Comparison of ENCODE assay signal across 7 cellular contexts in genomic region chr6:62683063-62683462, GRCh38.
"Had no signal": no experiment of that assay in that cellular context is flagged by ENCODE, and none has a peak within 500 bp of the region (broad histone marks: within the 10 kb centered on the region; RNA-seq: fewer than 3 reads in every experiment).

No MANE protein-coding gene starts in this region.

- FAIRE-seq: G401.6, GM12891, GM12892, GM18507, GM19239 had no signal

- DNase-seq: GDM1, GF-D8 had no signal
